In the genomic region with DNA sequence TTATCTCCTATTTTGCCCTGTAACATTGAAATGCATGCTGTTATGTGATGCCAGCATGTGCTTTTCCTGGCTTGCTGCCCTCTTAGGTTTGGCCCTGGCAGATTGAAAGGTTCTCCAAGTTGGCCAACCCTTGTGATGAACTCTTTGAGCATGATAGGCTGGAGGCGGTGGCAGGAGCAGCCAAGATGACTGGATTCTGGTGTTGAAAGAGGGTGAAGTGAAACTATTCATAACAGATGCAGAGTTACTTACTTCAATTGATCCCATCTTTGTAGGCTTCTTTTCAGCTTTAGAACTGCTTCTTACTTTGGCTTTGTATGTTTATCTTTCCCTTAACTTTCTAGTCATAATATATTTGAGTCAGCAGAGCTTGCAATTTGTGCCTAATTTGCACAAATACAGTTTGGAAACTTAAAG, we compare ENCODE assay signal across 1 cellular context.
TF ChIP-seq lines count a peak whose summit lies in the region.

No MANE protein-coding gene starts in this region.

TF ChIP-seq in HepG2, 621 proteins besides CTCF, POLR2A, EP300 and RAD21:
- TF ChIP-seq NKX3-1 (CRISPR knock-in tag; IDR thresholded peaks at IDR 0.05) (no peak), RNF2 (conservative IDR thresholded peaks at IDR 0.05; ENCODE audit: low read depth) (no peak), HES4 (CRISPR knock-in tag; IDR thresholded peaks at IDR 0.05; ENCODE audit: borderline replicate concordance) (no peak), PAWR (CRISPR knock-in tag; IDR thresholded peaks at IDR 0.05; ENCODE audit: borderline replicate concordance) (no peak), ZNF264 (CRISPR knock-in tag; IDR thresholded peaks at IDR 0.05) (no peak), MAFK (conservative IDR thresholded peaks at IDR 0.05 in 1 of 2, IDR thresholded peaks at IDR 0.05 in 1 of 2; ENCODE audit: low read length in 2 of 2) (0 out of 4 replicates have a peak, but pooled peaks of 1 of the 2 experiments have one; percentile 16), HOXA5 (CRISPR knock-in tag; IDR thresholded peaks at IDR 0.05) (no peak), PRMT3 (CRISPR knock-in tag; IDR thresholded peaks at IDR 0.05; ENCODE audit: borderline replicate concordance, low read depth) (no peak)
- TF ChIP-seq, protein P1, sequence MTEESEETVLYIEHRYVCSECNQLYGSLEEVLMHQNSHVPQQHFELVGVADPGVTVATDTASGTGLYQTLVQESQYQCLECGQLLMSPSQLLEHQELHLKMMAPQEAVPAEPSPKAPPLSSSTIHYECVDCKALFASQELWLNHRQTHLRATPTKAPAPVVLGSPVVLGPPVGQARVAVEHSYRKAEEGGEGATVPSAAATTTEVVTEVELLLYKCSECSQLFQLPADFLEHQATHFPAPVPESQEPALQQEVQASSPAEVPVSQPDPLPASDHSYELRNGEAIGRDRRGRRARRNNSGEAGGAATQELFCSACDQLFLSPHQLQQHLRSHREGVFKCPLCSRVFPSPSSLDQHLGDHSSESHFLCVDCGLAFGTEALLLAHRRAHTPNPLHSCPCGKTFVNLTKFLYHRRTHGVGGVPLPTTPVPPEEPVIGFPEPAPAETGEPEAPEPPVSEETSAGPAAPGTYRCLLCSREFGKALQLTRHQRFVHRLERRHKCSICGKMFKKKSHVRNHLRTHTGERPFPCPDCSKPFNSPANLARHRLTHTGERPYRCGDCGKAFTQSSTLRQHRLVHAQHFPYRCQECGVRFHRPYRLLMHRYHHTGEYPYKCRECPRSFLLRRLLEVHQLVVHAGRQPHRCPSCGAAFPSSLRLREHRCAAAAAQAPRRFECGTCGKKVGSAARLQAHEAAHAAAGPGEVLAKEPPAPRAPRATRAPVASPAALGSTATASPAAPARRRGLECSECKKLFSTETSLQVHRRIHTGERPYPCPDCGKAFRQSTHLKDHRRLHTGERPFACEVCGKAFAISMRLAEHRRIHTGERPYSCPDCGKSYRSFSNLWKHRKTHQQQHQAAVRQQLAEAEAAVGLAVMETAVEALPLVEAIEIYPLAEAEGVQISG (CRISPR knock-in tag; IDR thresholded peaks at IDR 0.05) = no peak
- TF ChIP-seq, protein P2, sequence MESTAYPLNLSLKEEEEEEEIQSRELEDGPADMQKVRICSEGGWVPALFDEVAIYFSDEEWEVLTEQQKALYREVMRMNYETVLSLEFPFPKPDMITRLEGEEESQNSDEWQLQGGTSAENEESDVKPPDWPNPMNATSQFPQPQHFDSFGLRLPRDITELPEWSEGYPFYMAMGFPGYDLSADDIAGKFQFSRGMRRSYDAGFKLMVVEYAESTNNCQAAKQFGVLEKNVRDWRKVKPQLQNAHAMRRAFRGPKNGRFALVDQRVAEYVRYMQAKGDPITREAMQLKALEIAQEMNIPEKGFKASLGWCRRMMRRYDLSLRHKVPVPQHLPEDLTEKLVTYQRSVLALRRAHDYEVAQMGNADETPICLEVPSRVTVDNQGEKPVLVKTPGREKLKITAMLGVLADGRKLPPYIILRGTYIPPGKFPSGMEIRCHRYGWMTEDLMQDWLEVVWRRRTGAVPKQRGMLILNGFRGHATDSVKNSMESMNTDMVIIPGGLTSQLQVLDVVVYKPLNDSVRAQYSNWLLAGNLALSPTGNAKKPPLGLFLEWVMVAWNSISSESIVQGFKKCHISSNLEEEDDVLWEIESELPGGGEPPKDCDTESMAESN (CRISPR knock-in tag; conservative IDR thresholded peaks at IDR 0.05) = no peak
- TF ChIP-seq, protein P3, sequence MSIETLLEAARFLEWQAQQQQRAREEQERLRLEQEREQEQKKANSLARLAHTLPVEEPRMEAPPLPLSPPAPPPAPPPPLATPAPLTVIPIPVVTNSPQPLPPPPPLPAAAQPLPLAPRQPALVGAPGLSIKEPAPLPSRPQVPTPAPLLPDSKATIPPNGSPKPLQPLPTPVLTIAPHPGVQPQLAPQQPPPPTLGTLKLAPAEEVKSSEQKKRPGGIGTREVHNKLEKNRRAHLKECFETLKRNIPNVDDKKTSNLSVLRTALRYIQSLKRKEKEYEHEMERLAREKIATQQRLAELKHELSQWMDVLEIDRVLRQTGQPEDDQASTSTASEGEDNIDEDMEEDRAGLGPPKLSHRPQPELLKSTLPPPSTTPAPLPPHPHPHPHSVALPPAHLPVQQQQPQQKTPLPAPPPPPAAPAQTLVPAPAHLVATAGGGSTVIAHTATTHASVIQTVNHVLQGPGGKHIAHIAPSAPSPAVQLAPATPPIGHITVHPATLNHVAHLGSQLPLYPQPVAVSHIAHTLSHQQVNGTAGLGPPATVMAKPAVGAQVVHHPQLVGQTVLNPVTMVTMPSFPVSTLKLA (IDR thresholded peaks at IDR 0.05) = peak; percentile 82
